Comparison of ENCODE assay signal across 8 cellular contexts in genomic region chr17:6641374-6641818, GRCh38.
DNase-seq lines count a peak whose midpoint lies in the region; ATAC-seq and TF ChIP-seq lines count a peak whose summit lies in the region.

No MANE protein-coding gene starts in this region.

- peaks cover 45% of the 10 kb centered on the region for H3K36me3 ChIP-seq in RWPE2 (ENCODE audit: low read depth)

- H3K9me3 ChIP-seq in RWPE2 (ENCODE audit: severe bottlenecking): no peaks in the 10 kb centered on the region

- ATAC-seq in RWPE2 (ENCODE audit: low read depth): peak; percentile 1; the same call in 2 of the 3 replicates
- no peak for ATAC-seq in activated CD4-positive, CD25-positive, alpha-beta regulatory T cell treated with anti-CD3 and anti-CD28 coated beads, Interleukin-2, amount 50 U/mL, for 24 hours

- H3K27me3 Mint-ChIP-seq in activated T-cell treated with anti-CD3 and anti-CD28 coated beads, Interleukin-2, amount 50 U/mL, for 24 hours: no peaks in the 10 kb centered on the region

- peak overlapping the region; percentile 89 for H3K4me3 Mint-ChIP-seq in activated T-cell treated with anti-CD3 and anti-CD28 coated beads, Interleukin-2, amount 50 U/mL, for 24 hours

- H3K27ac ChIP-seq in RWPE2 (ENCODE audit: poor library complexity, severe bottlenecking): peak overlapping the region; percentile 94

- H3K9me3 Mint-ChIP-seq in activated T-cell treated with anti-CD3 and anti-CD28 coated beads, Interleukin-2, amount 50 U/mL, for 24 hours: no peaks in the 10 kb centered on the region

- no peak for TF ChIP-seq CTCF in RWPE2 (IDR thresholded peaks at IDR 0.05; ENCODE audit: poor library complexity, severe bottlenecking)

- H3K36me3 Mint-ChIP-seq in activated T-cell treated with anti-CD3 and anti-CD28 coated beads, Interleukin-2, amount 50 U/mL, for 24 hours (ENCODE audit: low read depth): peaks cover 63% of the 10 kb centered on the region

- peaks cover 70% of the 10 kb centered on the region for H3K4me1 Mint-ChIP-seq in activated T-cell treated with anti-CD3 and anti-CD28 coated beads, Interleukin-2, amount 50 U/mL, for 24 hours (ENCODE audit: low read depth)

- peak overlapping the region; percentile 64 for H3K4me3 ChIP-seq in RWPE2 (ENCODE audit: severe bottlenecking)

- TF ChIP-seq POLR2A in erythroblast (IDR thresholded peaks at IDR 0.05; ENCODE audit: low read length): no peak

- no peaks in the 10 kb centered on the region for H3K27me3 ChIP-seq in RWPE2 (ENCODE audit: insufficient read depth, poor library complexity, severe bottlenecking)

- H3K27ac Mint-ChIP-seq in activated T-cell treated with anti-CD3 and anti-CD28 coated beads, Interleukin-2, amount 50 U/mL, for 24 hours: peak overlapping the region; percentile 100

- DNase-seq in activated T-cell treated with anti-CD3 and anti-CD28 coated beads, Interleukin-2, amount 50 U/mL, for 24 hours: peak; percentile 44
- DNase-seq in activated T-cell treated with anti-CD3 and anti-CD28 coated beads, Interleukin-2, amount 50 U/mL, for 1 hour: no peak
- no peak for DNase-seq in RWPE2 (ENCODE audit: low spot score)
- peak; percentile 46 to 49 for DNase-seq in erythroblast (lab: John Stamatoyannopoulos, UW)
- peak; percentile 35 for DNase-seq in pons (ENCODE audit: low spot score)
- no peak for DNase-seq in stimulated activated naive CD4-positive, alpha-beta T cell treated with Interleukin-2 at 50 U/mL for 16 hours (lab: John Stamatoyannopoulos, UW)
- no peak for DNase-seq in NCI-H146 (lab: John Stamatoyannopoulos, UW)

- H3K4me1 ChIP-seq in RWPE2 (ENCODE audit: insufficient read depth, poor library complexity, severe bottlenecking): peaks cover 41% of the 10 kb centered on the region

Comparison
In these comparisons a context has a peak if more than half of its experiments do, and no peak if none do; other contexts are left out.
1. DNase-seq: peak in activated T-cell treated with anti-CD3 and anti-CD28 coated beads, Interleukin-2, amount 50 U/mL, for 24 hours (single experiment), erythroblast (2 of 2) and pons (single experiment); none in activated T-cell treated with anti-CD3 and anti-CD28 coated beads, Interleukin-2, amount 50 U/mL, for 1 hour (single experiment), RWPE2 (single experiment), stimulated activated naive CD4-positive, alpha-beta T cell treated with Interleukin-2 at 50 U/mL for 16 hours (single experiment) and NCI-H146 (single experiment).